Comparison of ENCODE assay signal across 8 cellular contexts in genomic region chr20:45934587-45935415, GRCh38. TPM values are rescaled to one million over a fixed set of nuclear protein-coding genes. Genes with fewer than 3 reads are reported as not detected.
DNase-seq lines count a peak whose midpoint lies in the region; TF ChIP-seq lines count a peak whose summit lies in the region.

PCIF1 (plus strand) TSS chr20:45934683; CDS start chr20:45939000, 4,317 bp downstream.

- TF ChIP-seq CTCF in MM.1S (IDR thresholded peaks at IDR 0.05; ENCODE audit: low read length) (no peak), fibroblast of pulmonary artery (IDR thresholded peaks at IDR 0.05; ENCODE audit: low read length, missing control alignments) (no peak), nephron progenitor cell (IDR thresholded peaks at IDR 0.05) (no peak)

- no peaks in the 10 kb centered on the region for H4K20me1 ChIP-seq in MM.1S (ENCODE audit: insufficient read depth, low read length)

- H3K4me1 ChIP-seq in MM.1S (ENCODE audit: low read length): peaks cover 4% of the 10 kb centered on the region; the same call in 1 of the 2 replicates

- no peaks in the 10 kb centered on the region for H3K9me2 ChIP-seq in MM.1S (replicated peaks; ENCODE audit: insufficient read depth, low read length)

- peaks cover 2% of the 10 kb centered on the region; the same call in 1 of the 2 replicates for H3K36me3 ChIP-seq in MM.1S (replicated peaks; ENCODE audit: insufficient read depth, low read length)

- H3K4me1 Mint-ChIP-seq in nephron progenitor cell: peaks cover 37% of the 10 kb centered on the region
- peaks cover 34% of the 10 kb centered on the region for H3K4me1 Mint-ChIP-seq in stimulated activated naive CD8-positive, alpha-beta T cell treated with anti-CD3 and anti-CD28 coated beads, Interleukin-15, Interleukin-2, amounts not matched to agents 100 ng/mL and 50 ng/mL, for 24 hours (ENCODE audit: low read depth)

- peak within 1 kb of the TSS; percentile 93 for H3K27ac ChIP-seq in MM.1S (ENCODE audit: low read length)

- H3K27me3 ChIP-seq in MM.1S (replicated peaks; ENCODE audit: insufficient read depth, low read length): no peaks in the 10 kb centered on the region

- H3K9me3 ChIP-seq in MM.1S (replicated peaks; ENCODE audit: insufficient read depth, low read length): no peaks in the 10 kb centered on the region

- peak within 1 kb of the TSS; percentile 97 for H3K4me3 Mint-ChIP-seq in nephron progenitor cell
- peak within 1 kb of the TSS; percentile 98 for H3K4me3 Mint-ChIP-seq in stimulated activated naive CD8-positive, alpha-beta T cell treated with anti-CD3 and anti-CD28 coated beads, Interleukin-15, Interleukin-2, amounts not matched to agents 100 ng/mL and 50 ng/mL, for 24 hours

- peaks cover 36% of the 10 kb centered on the region for H3K79me2 ChIP-seq in MM.1S (ENCODE audit: low read length)

- H3K9ac ChIP-seq in MM.1S (ENCODE audit: low read length): peak within 1 kb of the TSS; percentile 100

- peak within 1 kb of the TSS; percentile 100 for H3K27ac Mint-ChIP-seq in nephron progenitor cell
- peak within 1 kb of the TSS; percentile 99 for H3K27ac Mint-ChIP-seq in stimulated activated naive CD8-positive, alpha-beta T cell treated with anti-CD3 and anti-CD28 coated beads, Interleukin-15, Interleukin-2, amounts not matched to agents 100 ng/mL and 50 ng/mL, for 24 hours

- no peaks in the 10 kb centered on the region for H3K9me3 Mint-ChIP-seq in nephron progenitor cell
- H3K9me3 Mint-ChIP-seq in stimulated activated naive CD8-positive, alpha-beta T cell treated with anti-CD3 and anti-CD28 coated beads, Interleukin-15, Interleukin-2, amounts not matched to agents 100 ng/mL and 50 ng/mL, for 24 hours: no peaks in the 10 kb centered on the region

- peaks cover 28% of the 10 kb centered on the region for H3K36me3 Mint-ChIP-seq in nephron progenitor cell (ENCODE audit: low read depth)
- peaks cover 21% of the 10 kb centered on the region for H3K36me3 Mint-ChIP-seq in stimulated activated naive CD8-positive, alpha-beta T cell treated with anti-CD3 and anti-CD28 coated beads, Interleukin-15, Interleukin-2, amounts not matched to agents 100 ng/mL and 50 ng/mL, for 24 hours (ENCODE audit: low read depth)

- H3F3A ChIP-seq in MM.1S (ENCODE audit: insufficient read depth, low read length): peaks cover 4% of the 10 kb centered on the region; the same call in 1 of the 2 replicates

- H3K27me3 Mint-ChIP-seq in nephron progenitor cell (ENCODE audit: low read depth, poor library complexity): no peaks in the 10 kb centered on the region
- H3K27me3 Mint-ChIP-seq in stimulated activated naive CD8-positive, alpha-beta T cell treated with anti-CD3 and anti-CD28 coated beads, Interleukin-15, Interleukin-2, amounts not matched to agents 100 ng/mL and 50 ng/mL, for 24 hours: no peaks in the 10 kb centered on the region

- peak within 1 kb of the TSS; percentile 97 for H3K4me3 ChIP-seq in MM.1S (ENCODE audit: low read length)
- H3K4me3 ChIP-seq in fibroblast of pulmonary artery (replicated peaks; ENCODE audit: low read depth, low read length): peak within 1 kb of the TSS; percentile 97

- H3K4me2 ChIP-seq in MM.1S (ENCODE audit: low read depth, low read length): peak within 1 kb of the TSS; percentile 87

- DNase-seq in G401 (ENCODE audit: low spot score) (peak; percentile 99), HCEC 1CT (peak; percentile 95), MM.1S (peak; percentile 97), SHP77 treated with DMSO at 0.1 percent for 48 hours (lab: John Stamatoyannopoulos, UW) (peak; percentile 87), fibroblast of pulmonary artery (ENCODE audit: low read depth) (peak; percentile 99), nephron progenitor cell (peak; percentile 99)
- DNase-seq in activated effector memory CD4-positive, alpha-beta T cell treated with anti-CD3 and anti-CD28 coated beads, Interleukin-2, amount 50 U/mL, for 16 hours: peak; percentile 99

- in situ Hi-C loops in G401 (cut with HindIII; ENCODE audit: low sequenced_read_pairs): no loop called here

- H2AFZ ChIP-seq in MM.1S (ENCODE audit: low read length): peak within 1 kb of the TSS; percentile 64

RNA-seq across cellular contexts. Expression of gene PCIF1, which starts in this region (rescaled TPM):
- total RNA-seq in G401 (2014; rRNA removed; shearing (Covaris generic)): 11.6 and 17.7 TPM in 2 replicates

Comparison
In these comparisons a context has a peak if more than half of its experiments do, and no peak if none do; other contexts are left out.
1. Peak in every context shown above with its lines: DNase-seq, H3K4me3 ChIP-seq and H3K27ac ChIP-seq.